In genomic region chr10:136465-136762, GRCh38 we compare ENCODE assay signal across 8 cellular contexts. TPM values are rescaled to one million over a fixed set of nuclear protein-coding genes. Genes with fewer than 3 reads are reported as not detected.
A peak's percentile ranks its signal among the peaks of the same experiment; 100 is the strongest.
DNase-seq lines count a peak whose midpoint lies in the region; ATAC-seq, FAIRE-seq and TF ChIP-seq lines count a peak whose summit lies in the region.

No MANE protein-coding gene starts in this region.

- H3K4me3 ChIP-seq in astrocyte (ENCODE audit: insufficient read depth, low read depth, low read length), result peak overlapping the region; percentile 81
- H3K4me3 ChIP-seq in liver (ENCODE audit: low read depth in 1 of 3, low read length in 3 of 3), result peak overlapping the region; percentile 77 to 98 (median 82)
- peak overlapping the region; percentile 69 to 95 (median 84) for H3K4me3 ChIP-seq in tibial nerve

- TF ChIP-seq EP300 in tibial nerve (IDR thresholded peaks at IDR 0.05), result no peak

- H3K27me3 Mint-ChIP-seq in astrocyte (ENCODE audit: low read depth, unreplicated experiment), result no peaks in the 10 kb centered on the region

- WGBS in liver, result 16% methylated on average over 10 of the region's 10 CpGs
- 13 to 14% methylated on average over 8 to 10 of the region's 10 CpGs for WGBS in tibial nerve, 2 donors

- peaks cover 63% of the 10 kb centered on the region for H3K79me2 ChIP-seq in astrocyte (ENCODE audit: insufficient read depth, low read length)

- peaks cover 49% of the 10 kb centered on the region for H4K20me1 ChIP-seq in astrocyte (ENCODE audit: insufficient read depth, low read length)

- H3K36me3 ChIP-seq in astrocyte (ENCODE audit: insufficient read depth, low read length) (no peaks in the 10 kb centered on the region), liver (ENCODE audit: control insufficient read depth in 4 of 4, insufficient read depth in 3 of 4, low read depth in 1 of 4, low read length in 3 of 4) (no peaks in the 10 kb centered on the region), tibial nerve (no peaks in the 10 kb centered on the region)

- no peaks in the 10 kb centered on the region for H3K27me3 ChIP-seq in astrocyte (ENCODE audit: insufficient read depth, low read length)
- no peaks in the 10 kb centered on the region for H3K27me3 ChIP-seq in liver (ENCODE audit: control insufficient read depth in 4 of 4, insufficient read depth in 4 of 4, low read length in 3 of 4)
- no peaks in the 10 kb centered on the region for H3K27me3 ChIP-seq in tibial nerve

- H3K9me3 ChIP-seq in astrocyte (ENCODE audit: insufficient read depth, low read depth, low read length) (no peaks in the 10 kb centered on the region), liver (ENCODE audit: control insufficient read depth in 4 of 4, low read length in 3 of 4) (no peaks in the 10 kb centered on the region), tibial nerve (no peaks in the 10 kb centered on the region)

- no peak for FAIRE-seq in astrocyte (lab: Jason Lieb, UNC)

- peak overlapping the region; percentile 92 for H3K4me2 ChIP-seq in astrocyte (ENCODE audit: low read length)

- H3K27ac ChIP-seq in astrocyte (ENCODE audit: low read depth, low read length) (peak overlapping the region; percentile 86), liver (ENCODE audit: low read depth in 1 of 2, low read length in 2 of 2) (peak overlapping the region; percentile 90 to 95), tibial nerve (peak overlapping the region; percentile 97 to 100 (median 98))

- peak overlapping the region; percentile 80 for H3K27ac Mint-ChIP-seq in astrocyte (ENCODE audit: unreplicated experiment)

- no peak for DNase-seq in astrocyte (ENCODE audit: low read depth)
- DNase-seq in tibial nerve (ENCODE audit: low spot score in 2 of 2), result no peak
- DNase-seq in RKO (ENCODE audit: low spot score), result no peak
- no peak for DNase-seq in NCI-H128 (lab: John Stamatoyannopoulos, UW; ENCODE audit: unreplicated experiment)
- DNase-seq in germinal center (ENCODE audit: low spot score), result no peak

- peak overlapping the region; percentile 58 for H2AFZ ChIP-seq in astrocyte (ENCODE audit: low read depth, low read length)

- H3K36me3 Mint-ChIP-seq in astrocyte (ENCODE audit: low read depth, unreplicated experiment), result no peaks in the 10 kb centered on the region

- TF ChIP-seq CTCF in astrocyte (IDR thresholded peaks at IDR 0.05; ENCODE audit: insufficient read depth, low read depth, low read length) (no peak), liver (IDR thresholded peaks at IDR 0.05; ENCODE audit: low read depth, low read length, missing input control) (no peak), tibial nerve (IDR thresholded peaks at IDR 0.05) (no peak)

- peaks cover 2% of the 10 kb centered on the region for H3K9me3 Mint-ChIP-seq in astrocyte (ENCODE audit: unreplicated experiment)

- TF ChIP-seq POLR2A in tibial nerve (IDR thresholded peaks at IDR 0.05), result no peak

- ATAC-seq in GM18909 (IDR thresholded peaks at IDR 0.05; ENCODE audit: poor library complexity, unreplicated experiment) (peak; percentile 33), HG03354 (IDR thresholded peaks at IDR 0.05; ENCODE audit: poor library complexity, severe bottlenecking, unreplicated experiment) (peak; percentile 21)

- H3K4me1 ChIP-seq in astrocyte (ENCODE audit: insufficient read depth, low read length), result peaks cover 40% of the 10 kb centered on the region
- H3K4me1 ChIP-seq in liver (ENCODE audit: control insufficient read depth in 4 of 4, insufficient read depth in 4 of 4, low read length in 3 of 4), result peaks cover 0 to 25% (median 14%) of the 10 kb centered on the region in 4 donors
- peaks cover 2 to 48% (median 26%) of the 10 kb centered on the region in 4 donors for H3K4me1 ChIP-seq in tibial nerve

- H3K9ac ChIP-seq in astrocyte (ENCODE audit: low read length) (peak overlapping the region; percentile 91), liver (ENCODE audit: low read depth in 1 of 2, low read length in 2 of 2) (peak overlapping the region; percentile 67 to 78)

- H3K4me3 Mint-ChIP-seq in astrocyte (ENCODE audit: unreplicated experiment), result peak overlapping the region; percentile 94

- TF ChIP-seq RAD21 in liver (IDR thresholded peaks at IDR 0.05), result no peak

- peaks cover 26% of the 10 kb centered on the region for H3K4me1 Mint-ChIP-seq in astrocyte (ENCODE audit: low read depth, unreplicated experiment)

TF ChIP-seq in liver, 16 proteins besides CTCF, POLR2A, EP300 and RAD21:
- TF ChIP-seq RXRA (IDR thresholded peaks at IDR 0.05), result no peak
- TF ChIP-seq EGR1 (IDR thresholded peaks at IDR 0.05; ENCODE audit: low read depth in 2 of 2), result no peak
- TF ChIP-seq FOXA1 (IDR thresholded peaks at IDR 0.05), result no peak
- TF ChIP-seq SP1 (IDR thresholded peaks at IDR 0.05), result no peak

RNA-seq across cellular contexts. Expression of gene ZMYND11, which starts 1.2 kb away (rescaled TPM):
- total RNA-seq in astrocyte (37.9 and 40.1 TPM in 2 replicates), liver (10 to 100 TPM; 18.1 to 34.3 TPM), tibial nerve (10 to 100 TPM; 66.3 to 80.2 (median 69.2) TPM)
- polyA plus RNA-seq in liver, result 10 to 100 TPM; 13.2 to 15.8 TPM
